Comparison of ENCODE assay signal across 18 cellular contexts in genomic region chr6:139744891-139745290, GRCh38.
DNase-seq lines count a peak whose midpoint lies in the region; ATAC-seq, FAIRE-seq and TF ChIP-seq lines count a peak whose summit lies in the region.
"Had no signal": no experiment of that assay in that cellular context is flagged by ENCODE, and none has a peak within 500 bp of the region (broad histone marks: within the 10 kb centered on the region; RNA-seq: fewer than 3 reads in every experiment).

No MANE protein-coding gene starts in this region.

- H3K27ac Mint-ChIP-seq in MCF 10A (ENCODE audit: low read depth, unreplicated experiment) = peak overlapping the region; percentile 85
- peak overlapping the region; percentile 44 for H3K27ac Mint-ChIP-seq in astrocyte (ENCODE audit: unreplicated experiment)
- peak overlapping the region in 2 of 3 experiments; percentile 21 to 82 for H3K27ac Mint-ChIP-seq in nephron
- no peak overlapping the region for H3K27ac Mint-ChIP-seq in stimulated activated naive CD8-positive, alpha-beta T cell treated with anti-CD3 and anti-CD28 coated beads, Interleukin-15, amount 100 ng/mL, for 72 hours
- H3K27ac Mint-ChIP-seq: CD8-positive, alpha-beta memory T cell; H9 had no signal

- peaks cover 47% of the 10 kb centered on the region for H3K4me1 Mint-ChIP-seq in MCF 10A (ENCODE audit: insufficient read depth, unreplicated experiment)
- H3K4me1 Mint-ChIP-seq in astrocyte (ENCODE audit: low read depth, unreplicated experiment) = peaks cover 33% of the 10 kb centered on the region
- peaks cover 29% of the 10 kb centered on the region for H3K4me1 Mint-ChIP-seq in nephron
- no peaks in the 10 kb centered on the region for H3K4me1 Mint-ChIP-seq in stimulated activated naive CD8-positive, alpha-beta T cell treated with anti-CD3 and anti-CD28 coated beads, Interleukin-15, amount 100 ng/mL, for 72 hours
- H3K4me1 Mint-ChIP-seq: CD8-positive, alpha-beta memory T cell; H9 had no signal

- H3K4me1 ChIP-seq in breast epithelium (no peaks in the 10 kb centered on the region), astrocyte (ENCODE audit: insufficient read depth, low read length) (peaks cover 15% of the 10 kb centered on the region), uterus (peaks cover 10 to 11% of the 10 kb centered on the region in 2 donors)

- no peaks in the 10 kb centered on the region for H4K20me1 ChIP-seq in astrocyte (ENCODE audit: insufficient read depth, low read length)
- H4K20me1 ChIP-seq: BLaER1 treated with 17β-estradiol and CSF1 and Interleukin-3, amounts not matched to agents 10 nM and 100 nM had no signal

- intact Hi-C loops in MCF 10A (cut with micrococcal nuclease) = no loop called here
- intact Hi-C loops in breast epithelium (cut with DNase I; ENCODE audit: low total_unique reads) = no loop called here
- intact Hi-C loops in uterus (cut with DNase I; ENCODE audit: low total_unique reads) = no loop called here

- no peak for TF ChIP-seq CTCF in MCF 10A (IDR thresholded peaks at IDR 0.05; ENCODE audit: unreplicated experiment)
- no peak for TF ChIP-seq CTCF in breast epithelium (IDR thresholded peaks at IDR 0.05)
- no peak for TF ChIP-seq CTCF in astrocyte (IDR thresholded peaks at IDR 0.05; ENCODE audit: insufficient read depth, low read depth, low read length)
- TF ChIP-seq CTCF in nephron (IDR thresholded peaks at IDR 0.05; ENCODE audit: unreplicated experiment in 3 of 3) = no peak
- TF ChIP-seq CTCF in uterus (IDR thresholded peaks at IDR 0.05) = no peak

- H3K27me3 Mint-ChIP-seq in MCF 10A (ENCODE audit: insufficient read depth, unreplicated experiment) (no peaks in the 10 kb centered on the region), astrocyte (ENCODE audit: low read depth, unreplicated experiment) (no peaks in the 10 kb centered on the region), nephron (ENCODE audit: low read depth) (peaks cover 4% of the 10 kb centered on the region)
- H3K27me3 Mint-ChIP-seq in stimulated activated naive CD8-positive, alpha-beta T cell treated with anti-CD3 and anti-CD28 coated beads, Interleukin-15, amount 100 ng/mL, for 72 hours = peaks cover 14% of the 10 kb centered on the region

- POLR2A ChIA-PET in MCF 10A (lab: Yijun Ruan, JAX) = interaction anchor here (0.9 to 1.2 kb wide), 2 partner anchors 13 to 370 kb away, joined by 3 read pairs; partner anchors contain the start of gene CITED2

- TF ChIP-seq POLR2A in breast epithelium (IDR thresholded peaks at IDR 0.05) (no peak), uterus (IDR thresholded peaks at IDR 0.05) (no peak)

- H3K79me2 ChIP-seq in astrocyte (ENCODE audit: insufficient read depth, low read length) = no peaks in the 10 kb centered on the region

- H3K4me3 ChIP-seq in breast epithelium (no peak overlapping the region), astrocyte (ENCODE audit: insufficient read depth, low read depth, low read length) (no peak overlapping the region), uterus (no peak overlapping the region)
- H3K4me3 ChIP-seq: BLaER1 treated with 17β-estradiol and CSF1 and Interleukin-3, amounts not matched to agents 10 nM and 100 nM had no signal

- BruUV-seq in MCF 10A (replicated peaks; lab: Mats Ljungman, UMichigan) = no TSS peak

- H3K36me3 Mint-ChIP-seq in MCF 10A (ENCODE audit: insufficient read depth, unreplicated experiment) (no peaks in the 10 kb centered on the region), astrocyte (ENCODE audit: low read depth, unreplicated experiment) (no peaks in the 10 kb centered on the region), nephron (ENCODE audit: low read depth) (no peaks in the 10 kb centered on the region)
- H3K36me3 Mint-ChIP-seq: CD8-positive, alpha-beta memory T cell had no signal

- H3K9me3 ChIP-seq in breast epithelium (no peaks in the 10 kb centered on the region), astrocyte (ENCODE audit: insufficient read depth, low read depth, low read length) (no peaks in the 10 kb centered on the region), uterus (no peaks in the 10 kb centered on the region)
- H3K9me3 ChIP-seq: BLaER1 treated with 17β-estradiol and CSF1 and Interleukin-3, amounts not matched to agents 10 nM and 100 nM had no signal

- H3K36me3 ChIP-seq in breast epithelium (no peaks in the 10 kb centered on the region), astrocyte (ENCODE audit: insufficient read depth, low read length) (no peaks in the 10 kb centered on the region), uterus (no peaks in the 10 kb centered on the region)
- H3K36me3 ChIP-seq: BLaER1 treated with 17β-estradiol and CSF1 and Interleukin-3, amounts not matched to agents 10 nM and 100 nM had no signal

- no peak overlapping the region for H2AFZ ChIP-seq in astrocyte (ENCODE audit: low read depth, low read length)

- CTCF ChIA-PET in MCF 10A (lab: Yijun Ruan, JAX) = interaction anchor here (1.0 kb wide), 1 partner anchor 288 kb away, joined by 3 read pairs; no protein-coding TSS in a partner anchor

- DNase-seq in MCF 10A (ENCODE audit: unreplicated experiment) = no peak
- DNase-seq in breast epithelium (ENCODE audit: low spot score in 2 of 2) = no peak
- DNase-seq in astrocyte (ENCODE audit: low read depth) = no peak
- no peak for DNase-seq in uterus
- DNase-seq in NOMO-1 (lab: John Stamatoyannopoulos, UW; ENCODE audit: unreplicated experiment in 2 of 2) = no peak
- no peak for DNase-seq in RCC 7860 (ENCODE audit: low spot score)
- DNase-seq in stimulated activated naive CD8-positive, alpha-beta T cell treated with anti-CD3 and anti-CD28 coated beads, Interleukin-15, amount 100 ng/mL, for 72 hours = no peak
- DNase-seq: 8988T; CD8-positive, alpha-beta memory T cell; H9; Karpas-422; NCI-H1417; NCI-H1930; NCI-H446; NCI-H69 had no signal

- H3K27ac ChIP-seq in breast epithelium = no peak overlapping the region
- no peak overlapping the region for H3K27ac ChIP-seq in astrocyte (ENCODE audit: low read depth, low read length)
- H3K27ac ChIP-seq in uterus = peak overlapping the region; percentile 58 to 64
- H3K27ac ChIP-seq: BLaER1 treated with 17β-estradiol and CSF1 and Interleukin-3, amounts not matched to agents 10 nM and 100 nM had no signal

- H3K9me3 Mint-ChIP-seq in MCF 10A (ENCODE audit: unreplicated experiment) (peaks cover 8% of the 10 kb centered on the region), astrocyte (ENCODE audit: unreplicated experiment) (no peaks in the 10 kb centered on the region), nephron (no peaks in the 10 kb centered on the region)
- peaks cover 0 to 3% of the 10 kb centered on the region in 2 donors for H3K9me3 Mint-ChIP-seq in stimulated activated naive CD8-positive, alpha-beta T cell treated with anti-CD3 and anti-CD28 coated beads, Interleukin-15, amount 100 ng/mL, for 72 hours
- H3K9me3 Mint-ChIP-seq: CD8-positive, alpha-beta memory T cell; H9 had no signal

- FAIRE-seq in astrocyte (lab: Jason Lieb, UNC) (peak; percentile 29), RCC 7860 (lab: Jason Lieb, UNC) (no peak)
- FAIRE-seq: GM12892 had no signal

- no peak overlapping the region for H3K9ac ChIP-seq in astrocyte (ENCODE audit: low read length)
- H3K9ac ChIP-seq: BLaER1 treated with 17β-estradiol and CSF1 and Interleukin-3, amounts not matched to agents 10 nM and 100 nM had no signal

- H3K27me3 ChIP-seq in breast epithelium (no peaks in the 10 kb centered on the region), astrocyte (ENCODE audit: insufficient read depth, low read length) (no peaks in the 10 kb centered on the region), uterus (no peaks in the 10 kb centered on the region)
- H3K27me3 ChIP-seq: BLaER1 treated with 17β-estradiol and CSF1 and Interleukin-3, amounts not matched to agents 10 nM and 100 nM had no signal

- no peak overlapping the region for H3K4me3 Mint-ChIP-seq in MCF 10A (ENCODE audit: unreplicated experiment)
- no peak overlapping the region for H3K4me3 Mint-ChIP-seq in astrocyte (ENCODE audit: unreplicated experiment)
- H3K4me3 Mint-ChIP-seq in nephron = no peak overlapping the region
- no peak overlapping the region for H3K4me3 Mint-ChIP-seq in stimulated activated naive CD8-positive, alpha-beta T cell treated with anti-CD3 and anti-CD28 coated beads, Interleukin-15, amount 100 ng/mL, for 72 hours
- H3K4me3 Mint-ChIP-seq: CD8-positive, alpha-beta memory T cell; H9 had no signal

- no peak overlapping the region for H3K4me2 ChIP-seq in astrocyte (ENCODE audit: low read length)
- H3K4me2 ChIP-seq: BLaER1 treated with 17β-estradiol and CSF1 and Interleukin-3, amounts not matched to agents 10 nM and 100 nM had no signal

- no peak for ATAC-seq in stimulated activated naive CD8-positive, alpha-beta T cell treated with anti-CD3 and anti-CD28 coated beads, Interleukin-15, amount 100 ng/mL, for 72 hours

Comparison
In these comparisons a context has a peak if more than half of its experiments do, and no peak if none do; other contexts are left out.
1. H3K27ac Mint-ChIP-seq: peak in MCF 10A (single experiment), astrocyte (single experiment) and nephron (2 of 3); none in stimulated activated naive CD8-positive, alpha-beta T cell treated with anti-CD3 and anti-CD28 coated beads, Interleukin-15, amount 100 ng/mL, for 72 hours (0 of 2).
2. H3K27ac ChIP-seq: peak in uterus (2 of 2); none in breast epithelium (0 of 2) and astrocyte (single experiment).